In genomic region chr19:5077209-5077515, GRCh38 we compare ENCODE assay signal across 1 cellular context.
TF ChIP-seq lines count a peak whose summit lies in the region.

No MANE protein-coding gene starts in this region.

TF ChIP-seq in neural cell, 6 proteins besides CTCF, POLR2A, EP300 and RAD21 (continued from another document):
- TF ChIP-seq REST (IDR thresholded peaks at IDR 0.05; ENCODE audit: borderline replicate concordance) (no peak), TAF1 (IDR thresholded peaks at IDR 0.05; ENCODE audit: low read depth) (no peak)
